30 cellular contexts compared by ENCODE assay signal in the genomic region with DNA sequence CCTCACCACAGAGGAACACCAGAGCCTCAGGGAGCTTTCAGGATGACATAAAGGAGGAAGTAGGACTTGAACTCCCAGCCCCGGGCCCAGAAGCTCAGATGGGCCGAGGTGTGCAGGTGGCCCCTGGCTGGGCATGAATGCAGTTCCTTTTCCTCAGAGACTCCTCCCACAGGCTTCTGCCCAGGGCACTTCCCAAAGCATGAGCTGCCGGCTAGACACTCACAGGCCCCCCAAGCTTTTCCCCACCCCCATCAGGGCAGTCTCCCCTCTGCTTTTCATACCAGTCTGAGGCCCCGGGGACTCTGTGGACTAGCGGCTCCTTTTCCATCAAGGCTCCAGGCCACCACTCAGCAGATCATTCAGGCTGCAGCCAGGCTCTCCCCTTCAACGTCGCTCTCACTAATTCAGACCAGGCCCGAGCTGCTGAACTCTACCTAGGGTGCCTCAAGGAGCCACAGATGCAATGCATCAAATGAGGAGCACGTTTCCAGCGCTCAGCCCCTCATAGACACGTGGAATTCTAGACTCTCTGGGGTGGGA. TPM values are rescaled to one million over a fixed set of nuclear protein-coding genes. Genes with fewer than 3 reads are reported as not detected.
DNase-seq lines count a peak whose midpoint lies in the region; ATAC-seq, FAIRE-seq and TF ChIP-seq lines count a peak whose summit lies in the region.
"Had no signal": no experiment of that assay in that cellular context is flagged by ENCODE, and none has a peak within 500 bp of the region (broad histone marks: within the 10 kb centered on the region; RNA-seq: fewer than 3 reads in every experiment).

No MANE protein-coding gene starts in this region.

- H3K9me3 ChIP-seq in OCI-LY3 (ENCODE audit: insufficient read depth, low read length) (no peaks in the 10 kb centered on the region), kidney (ENCODE audit: control insufficient read depth in 1 of 2, low read length in 2 of 2) (no peaks in the 10 kb centered on the region), suprapubic skin (no peaks in the 10 kb centered on the region), colonic mucosa (no peaks in the 10 kb centered on the region)
- H3K9me3 ChIP-seq: heart left ventricle had no signal

- no peak overlapping the region; the same call in 1 of the 2 replicates for H2AFZ ChIP-seq in OCI-LY3 (ENCODE audit: low read depth, low read length)

- no peaks in the 10 kb centered on the region for H4K20me1 ChIP-seq in OCI-LY3 (ENCODE audit: insufficient read depth, low read length)

- 41% methylated on average over 11 of the region's 11 CpGs for WGBS in suprapubic skin

- no peaks in the 10 kb centered on the region for H3K79me2 ChIP-seq in OCI-LY3 (ENCODE audit: low read length)

- intact Hi-C loops in kidney (cut with DNase I) (no loop called here), colonic mucosa (cut with DNase I) (no loop called here)

- TF ChIP-seq CTCF in OCI-LY3 (IDR thresholded peaks at IDR 0.05; ENCODE audit: low read depth, low read length), result no peak
- TF ChIP-seq CTCF in kidney (IDR thresholded peaks at IDR 0.05; ENCODE audit: borderline replicate concordance, extremely low read depth, insufficient read depth), result no peak
- TF ChIP-seq CTCF in suprapubic skin (IDR thresholded peaks at IDR 0.05), result no peak
- TF ChIP-seq CTCF in colonic mucosa (IDR thresholded peaks at IDR 0.05), result no peak

- no peaks in the 10 kb centered on the region for H3K27me3 ChIP-seq in OCI-LY3 (ENCODE audit: low read depth, low read length)
- peaks cover 50% of the 10 kb centered on the region for H3K27me3 ChIP-seq in suprapubic skin
- no peaks in the 10 kb centered on the region for H3K27me3 ChIP-seq in colonic mucosa
- H3K27me3 ChIP-seq: tibial nerve had no signal

- no peak for TF ChIP-seq EP300 in suprapubic skin (IDR thresholded peaks at IDR 0.05)

- ATAC-seq in HG02938 (IDR thresholded peaks at IDR 0.05; ENCODE audit: unreplicated experiment), result no peak
- ATAC-seq: CD8-positive, alpha-beta T cell; heart left ventricle; WTC11 had no signal

- H3K27ac ChIP-seq in OCI-LY3 (ENCODE audit: low read length) (no peak overlapping the region), kidney (ENCODE audit: low read depth in 2 of 2, low read length in 2 of 2) (no peak overlapping the region), suprapubic skin (no peak overlapping the region), colonic mucosa (no peak overlapping the region)
- H3K27ac ChIP-seq: heart left ventricle, tibial nerve had no signal

- H3K4me2 ChIP-seq in OCI-LY3 (ENCODE audit: low read length), result peak overlapping the region; percentile 66

- DNase-seq in activated CD8-positive, alpha-beta memory T cell treated with anti-CD3 and anti-CD28 coated beads for 24 hours, result peak; percentile 28
- no peak for DNase-seq in activated CD8-positive, alpha-beta memory T cell treated with anti-CD3 and anti-CD28 coated beads, Interleukin-2, amount 50 U/mL, for 4 hours
- DNase-seq in kidney (peak; percentile 30), suprapubic skin (ENCODE audit: low spot score in 2 of 2) (peak; percentile 18 to 56), NCI-H146 (lab: John Stamatoyannopoulos, UW) (no peak), colonic mucosa (no peak)
- DNase-seq: activated CD4-positive, alpha-beta T cell treated with anti-CD3 and anti-CD28 coated beads, Interleukin-2, amount 50 U/mL, for 4 hours; activated gamma-delta T cell treated with Interleukin-2 at 50 U/mL for 16 hours; activated naive CD8-positive, alpha-beta T cell treated with anti-CD3 and anti-CD28 coated beads, Interleukin-2, amount 50 U/mL, for 24 hours; DMS153; effector CD4-positive, alpha-beta T cell; KG1; naive B cell; NCI-H1436; NCI-H2107; NCI-H510A treated with DMSO at 0.1 percent for 48 hours; occipital lobe; RPMI8226; T1000 had no signal

- no peak for FAIRE-seq in kidney (lab: Jason Lieb, UNC)
- FAIRE-seq: G401.6 had no signal

- TF ChIP-seq POLR2A in suprapubic skin (IDR thresholded peaks at IDR 0.05), result no peak

- peak overlapping the region; percentile 23; the same call in 1 of the 2 replicates for H3K9ac ChIP-seq in OCI-LY3 (ENCODE audit: low read length)
- no peak overlapping the region for H3K9ac ChIP-seq in kidney (ENCODE audit: low read length in 2 of 2)
- H3K9ac ChIP-seq in colonic mucosa (ENCODE audit: low read depth in 2 of 2, low read length in 2 of 2), result no peak overlapping the region

- H3K4me1 ChIP-seq in OCI-LY3 (ENCODE audit: low read length) (peaks cover 19% of the 10 kb centered on the region), kidney (ENCODE audit: control insufficient read depth in 1 of 2, insufficient read depth in 1 of 2, low read depth in 1 of 2, low read length in 2 of 2) (no peaks in the 10 kb centered on the region), suprapubic skin (no peaks in the 10 kb centered on the region), colonic mucosa (no peaks in the 10 kb centered on the region)
- H3K4me1 ChIP-seq: heart left ventricle, tibial nerve had no signal

- H3K36me3 ChIP-seq in OCI-LY3 (replicated peaks; ENCODE audit: low read depth, low read length) (no peaks in the 10 kb centered on the region), kidney (ENCODE audit: control insufficient read depth in 1 of 2, insufficient read depth in 2 of 2, low read length in 2 of 2) (no peaks in the 10 kb centered on the region), suprapubic skin (no peaks in the 10 kb centered on the region), colonic mucosa (no peaks in the 10 kb centered on the region)
- H3K36me3 ChIP-seq: heart left ventricle, tibial nerve had no signal

- H3K4me3 ChIP-seq in OCI-LY3 (ENCODE audit: low read length) (peak overlapping the region; percentile 38), kidney (ENCODE audit: low read length in 2 of 2) (no peak overlapping the region), suprapubic skin (no peak overlapping the region), colonic mucosa (no peak overlapping the region)
- H3K4me3 ChIP-seq: heart left ventricle, tibial nerve had no signal

RNA-seq across cellular contexts. Expression of a gene that starts 36.9 kb away (rescaled TPM):
- total RNA-seq in kidney, result not detected
- not detected for polyA plus RNA-seq in kidney (ENCODE audit: insufficient read depth, low read depth, low replicate concordance)
- not detected for total RNA-seq in suprapubic skin
- not detected for total RNA-seq in colonic mucosa
- total RNA-seq: A172; CD8-positive, alpha-beta T cell; epithelial cell of proximal tubule; fibroblast of villous mesenchyme; HT-29 had no signal
- polyA plus RNA-seq: heart left ventricle had no signal

Comparison
In these comparisons a context has a peak if more than half of its experiments do, and no peak if none do; other contexts are left out.
1. DNase-seq: peak in activated CD8-positive, alpha-beta memory T cell treated with anti-CD3 and anti-CD28 coated beads for 24 hours (single experiment), kidney (single experiment) and suprapubic skin (2 of 2); none in activated CD8-positive, alpha-beta memory T cell treated with anti-CD3 and anti-CD28 coated beads, Interleukin-2, amount 50 U/mL, for 4 hours (single experiment), NCI-H146 (single experiment) and colonic mucosa (single experiment).